ENCODE assay signal across 1 cellular context in the genomic region with DNA sequence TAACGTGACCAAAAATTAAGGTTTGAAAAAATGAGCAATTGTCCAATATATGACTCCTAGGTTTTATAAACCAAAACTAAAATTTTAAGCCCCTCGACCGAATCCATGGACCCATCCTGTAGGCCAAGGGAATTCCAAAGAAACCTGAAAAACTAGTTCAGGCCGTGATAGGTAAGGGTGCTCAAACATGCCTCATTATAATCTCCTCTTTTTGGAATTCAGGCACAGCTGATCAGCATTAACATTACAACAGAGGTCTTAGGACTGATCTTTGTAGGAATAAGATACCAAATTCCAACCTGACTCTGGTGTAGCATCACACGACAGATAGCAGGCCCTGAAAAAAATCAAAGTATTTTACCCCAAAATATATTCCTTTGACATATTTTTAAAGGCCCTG.
TF ChIP-seq lines count a peak whose summit lies in the region.

No MANE protein-coding gene starts in this region.

TF ChIP-seq in WTC11, 78 proteins besides CTCF, POLR2A, EP300 and RAD21 (continued from another document):
- TF ChIP-seq STAT6 (CRISPR knock-in tag; conservative IDR thresholded peaks at IDR 0.05; ENCODE audit: low read depth) (no peak), RELA (CRISPR knock-in tag; IDR thresholded peaks at IDR 0.05; ENCODE audit: borderline replicate concordance) (no peak), SMAD4 (CRISPR knock-in tag; IDR thresholded peaks at IDR 0.05) (no peak), ZNF263 (CRISPR knock-in tag; IDR thresholded peaks at IDR 0.05; ENCODE audit: low read depth) (no peak), PRDM15 (CRISPR knock-in tag; IDR thresholded peaks at IDR 0.05) (no peak)
- TF ChIP-seq, protein P1, sequence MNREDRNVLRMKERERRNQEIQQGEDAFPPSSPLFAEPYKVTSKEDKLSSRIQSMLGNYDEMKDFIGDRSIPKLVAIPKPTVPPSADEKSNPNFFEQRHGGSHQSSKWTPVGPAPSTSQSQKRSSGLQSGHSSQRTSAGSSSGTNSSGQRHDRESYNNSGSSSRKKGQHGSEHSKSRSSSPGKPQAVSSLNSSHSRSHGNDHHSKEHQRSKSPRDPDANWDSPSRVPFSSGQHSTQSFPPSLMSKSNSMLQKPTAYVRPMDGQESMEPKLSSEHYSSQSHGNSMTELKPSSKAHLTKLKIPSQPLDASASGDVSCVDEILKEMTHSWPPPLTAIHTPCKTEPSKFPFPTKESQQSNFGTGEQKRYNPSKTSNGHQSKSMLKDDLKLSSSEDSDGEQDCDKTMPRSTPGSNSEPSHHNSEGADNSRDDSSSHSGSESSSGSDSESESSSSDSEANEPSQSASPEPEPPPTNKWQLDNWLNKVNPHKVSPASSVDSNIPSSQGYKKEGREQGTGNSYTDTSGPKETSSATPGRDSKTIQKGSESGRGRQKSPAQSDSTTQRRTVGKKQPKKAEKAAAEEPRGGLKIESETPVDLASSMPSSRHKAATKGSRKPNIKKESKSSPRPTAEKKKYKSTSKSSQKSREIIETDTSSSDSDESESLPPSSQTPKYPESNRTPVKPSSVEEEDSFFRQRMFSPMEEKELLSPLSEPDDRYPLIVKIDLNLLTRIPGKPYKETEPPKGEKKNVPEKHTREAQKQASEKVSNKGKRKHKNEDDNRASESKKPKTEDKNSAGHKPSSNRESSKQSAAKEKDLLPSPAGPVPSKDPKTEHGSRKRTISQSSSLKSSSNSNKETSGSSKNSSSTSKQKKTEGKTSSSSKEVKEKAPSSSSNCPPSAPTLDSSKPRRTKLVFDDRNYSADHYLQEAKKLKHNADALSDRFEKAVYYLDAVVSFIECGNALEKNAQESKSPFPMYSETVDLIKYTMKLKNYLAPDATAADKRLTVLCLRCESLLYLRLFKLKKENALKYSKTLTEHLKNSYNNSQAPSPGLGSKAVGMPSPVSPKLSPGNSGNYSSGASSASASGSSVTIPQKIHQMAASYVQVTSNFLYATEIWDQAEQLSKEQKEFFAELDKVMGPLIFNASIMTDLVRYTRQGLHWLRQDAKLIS (CRISPR knock-in tag; IDR thresholded peaks at IDR 0.05; ENCODE audit: borderline replicate concordance) = no peak
